13 cellular contexts compared by ENCODE assay signal in genomic region chr1:94622757-94623156, GRCh38.
DNase-seq lines count a peak whose midpoint lies in the region; ATAC-seq, FAIRE-seq and TF ChIP-seq lines count a peak whose summit lies in the region.
"Had no signal": no experiment of that assay in that cellular context is flagged by ENCODE, and none has a peak within 500 bp of the region (broad histone marks: within the 10 kb centered on the region; RNA-seq: fewer than 3 reads in every experiment).

No MANE protein-coding gene starts in this region.

- peak; percentile 30 for ATAC-seq in omental fat pad (ENCODE audit: low FRiP score)
- no peak for ATAC-seq in HG03196 (IDR thresholded peaks at IDR 0.05; ENCODE audit: unreplicated experiment)
- ATAC-seq in left cardiac atrium: no peak
- ATAC-seq: gastroesophageal sphincter, mucosa of descending colon had no signal

- H3K27me3 ChIP-seq in effector memory CD4-positive, alpha-beta T cell (replicated peaks; ENCODE audit: control insufficient read depth, insufficient read depth, low read length, poor library complexity, severe bottlenecking): no peaks in the 10 kb centered on the region
- H3K27me3 ChIP-seq: gastroesophageal sphincter had no signal

- TF ChIP-seq CTCF in foreskin fibroblast (IDR thresholded peaks at IDR 0.05; ENCODE audit: low read depth, low read length) (no peak), omental fat pad (IDR thresholded peaks at IDR 0.05) (no peak)

- no peak overlapping the region for H3K4me3 ChIP-seq in foreskin fibroblast (ENCODE audit: low read depth in 1 of 2, low read length in 2 of 2)
- no peak overlapping the region for H3K4me3 ChIP-seq in effector memory CD4-positive, alpha-beta T cell (ENCODE audit: insufficient read depth, low read depth, low read length, poor library complexity, severe bottlenecking)
- H3K4me3 ChIP-seq: gastroesophageal sphincter, mucosa of descending colon had no signal

- H3K36me3 ChIP-seq in effector memory CD4-positive, alpha-beta T cell (ENCODE audit: control insufficient read depth, insufficient read depth, low read length): no peaks in the 10 kb centered on the region
- H3K36me3 ChIP-seq: gastroesophageal sphincter had no signal

- no peak overlapping the region for H3K27ac ChIP-seq in effector memory CD4-positive, alpha-beta T cell (ENCODE audit: insufficient read depth, low read length, poor library complexity, severe bottlenecking)
- H3K27ac ChIP-seq: C4-2B had no signal

- intact Hi-C loops in left cardiac atrium (cut with DNase I): no loop called here

- peak; percentile 97 for DNase-seq in EL
- peak; percentile 96 for DNase-seq in RCC 7860 (ENCODE audit: low spot score)
- DNase-seq in foreskin fibroblast: peak; percentile 22 to 49
- no peak for DNase-seq in omental fat pad (ENCODE audit: low spot score)
- no peak for DNase-seq in NOMO-1 (lab: John Stamatoyannopoulos, UW; ENCODE audit: unreplicated experiment in 2 of 2)
- DNase-seq in left cardiac atrium: no peak
- DNase-seq in effector memory CD4-positive, alpha-beta T cell: no peak
- DNase-seq: cerebellar nuclear complex, mucosa of descending colon, NCI-H2029 had no signal

- no peaks in the 10 kb centered on the region for H3K9me3 ChIP-seq in effector memory CD4-positive, alpha-beta T cell (ENCODE audit: control insufficient read depth, low read length)
- H3K9me3 ChIP-seq: gastroesophageal sphincter, mucosa of descending colon had no signal

- peak; percentile 92 for FAIRE-seq in RCC 7860 (lab: Jason Lieb, UNC)

- H3K4me1 ChIP-seq in effector memory CD4-positive, alpha-beta T cell (ENCODE audit: control insufficient read depth, insufficient read depth, low read length, poor library complexity, severe bottlenecking): no peaks in the 10 kb centered on the region

Comparison
In these comparisons a context has a peak if more than half of its experiments do, and no peak if none do; other contexts are left out.
1. DNase-seq: peak in EL (single experiment), RCC 7860 (single experiment) and foreskin fibroblast (2 of 2); none in omental fat pad (single experiment), NOMO-1 (0 of 2), left cardiac atrium (single experiment) and effector memory CD4-positive, alpha-beta T cell (0 of 3).